Comparison of ENCODE assay signal across 19 cellular contexts in genomic region chr1:14009576-14009975, GRCh38.
"Had no signal": no experiment of that assay in that cellular context is flagged by ENCODE, and none has a peak within 500 bp of the region (broad histone marks: within the 10 kb centered on the region; RNA-seq: fewer than 3 reads in every experiment).

No MANE protein-coding gene starts in this region.

- H3K9me3 ChIP-seq: gastrocnemius medialis, lower lobe of right lung had no signal

- H3K27ac ChIP-seq: coronary artery, dorsolateral prefrontal cortex, esophagus muscularis mucosa, foreskin keratinocyte, gastrocnemius medialis, heart right ventricle, left lung, lower lobe of right lung had no signal

- H3K36me3 ChIP-seq: esophagus muscularis mucosa, gastrocnemius medialis, heart right ventricle, left lung, lower lobe of right lung had no signal

- H3K27me3 ChIP-seq: dorsolateral prefrontal cortex, esophagus muscularis mucosa, gastrocnemius medialis, left lung had no signal

- H3K4me3 ChIP-seq: coronary artery, dorsolateral prefrontal cortex, esophagus muscularis mucosa, gastrocnemius medialis, heart right ventricle, left lung, lower lobe of right lung, mucosa of descending colon had no signal

- H3K4me1 ChIP-seq: esophagus muscularis mucosa, foreskin keratinocyte, gastrocnemius medialis, heart right ventricle, left lung, lower lobe of right lung had no signal

- DNase-seq: dermis blood vessel endothelial cell; dorsolateral prefrontal cortex; effector CD4-positive, alpha-beta T cell; effector memory CD4-positive, alpha-beta T cell; foreskin keratinocyte; gastrocnemius medialis; glutamatergic neuron; head of caudate nucleus; heart right ventricle; hippocampal formation; left cardiac atrium; left lung; left ventricle myocardium superior; lower lobe of right lung; mesenchymal stem cell; mucosa of descending colon; naive B cell had no signal
